Comparison of ENCODE assay signal across 13 cellular contexts in the genomic region with DNA sequence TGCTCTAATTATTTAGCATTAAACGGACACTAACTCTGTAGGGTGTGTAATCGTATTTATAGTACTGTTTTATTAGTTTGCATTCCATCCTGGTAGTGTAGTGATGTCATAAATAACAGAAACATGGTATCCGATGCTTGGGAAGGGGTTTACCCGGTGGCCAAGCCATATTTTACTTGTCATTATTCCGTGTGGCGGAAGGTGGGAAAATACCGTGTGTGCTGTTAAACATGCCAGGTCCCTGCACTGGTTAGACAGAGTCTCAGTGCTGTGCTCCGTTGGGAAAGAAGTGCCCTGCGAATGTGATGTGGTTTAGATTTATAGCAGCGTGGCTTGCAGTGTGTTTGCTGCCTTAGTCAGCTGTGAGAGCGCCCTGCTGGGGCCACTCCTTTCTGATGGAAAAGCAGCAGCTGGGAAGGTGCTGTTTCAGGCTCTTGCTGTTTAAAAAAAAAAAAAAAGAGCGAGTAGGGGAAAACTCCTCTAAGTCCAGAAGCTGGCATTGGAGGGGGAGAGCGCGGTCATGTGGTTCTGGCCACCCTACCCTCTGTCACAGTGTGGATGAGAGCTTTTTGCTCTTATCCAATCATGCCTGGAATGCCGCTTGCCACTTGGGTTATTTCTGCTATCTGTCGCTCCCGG.
DNase-seq lines count a peak whose midpoint lies in the region; ATAC-seq, FAIRE-seq and TF ChIP-seq lines count a peak whose summit lies in the region.
"Had no signal": no experiment of that assay in that cellular context is flagged by ENCODE, and none has a peak within 500 bp of the region (broad histone marks: within the 10 kb centered on the region; RNA-seq: fewer than 3 reads in every experiment).

No MANE protein-coding gene starts in this region.

- peaks cover 11 to 34% of the 10 kb centered on the region in 2 donors for H3K4me1 ChIP-seq in kidney (ENCODE audit: control insufficient read depth in 1 of 2, insufficient read depth in 1 of 2, low read depth in 1 of 2, low read length in 2 of 2)

- no peak for FAIRE-seq in kidney (lab: Jason Lieb, UNC)

- DNase-seq in astrocyte of the spinal cord (ENCODE audit: low read depth, low spot score) (peak; percentile 75), kidney (no peak), skeletal muscle cell (ENCODE audit: low read depth) (peak; percentile 45)
- no peak for DNase-seq in activated CD4-positive, alpha-beta T cell treated with anti-CD3 and anti-CD28 coated beads, Interleukin-2, amount 50 U/mL, for 48 hours
- DNase-seq in stimulated activated CD4-positive, alpha-beta T cell treated with anti-CD3 and anti-CD28 coated beads, Interleukin-2, amount 100 ng/mL, for 24 hours: no peak
- DNase-seq in activated CD4-positive, alpha-beta T cell treated with anti-CD3 and anti-CD28 coated beads for 48 hours: no peak
- DNase-seq: activated CD8-positive, alpha-beta memory T cell treated with anti-CD3 and anti-CD28 coated beads for 24 hours; activated naive CD8-positive, alpha-beta T cell treated with anti-CD3 and anti-CD28 coated beads for 36 hours; NCI-H1092; occipital lobe had no signal

- TF ChIP-seq RAD21 in Ishikawa (IDR thresholded peaks at IDR 0.05; ENCODE audit: low read depth): no peak

- H3K36me3 ChIP-seq in kidney (ENCODE audit: control insufficient read depth in 1 of 2, insufficient read depth in 2 of 2, low read length in 2 of 2): peaks cover 0 to 11% of the 10 kb centered on the region in 2 donors
- H3K36me3 ChIP-seq: thoracic aorta had no signal

- TF ChIP-seq CTCF in astrocyte of the spinal cord (IDR thresholded peaks at IDR 0.05; ENCODE audit: low read depth, low read length) (no peak), kidney (IDR thresholded peaks at IDR 0.05; ENCODE audit: borderline replicate concordance, extremely low read depth, insufficient read depth) (no peak)

- H3K27ac ChIP-seq in kidney (ENCODE audit: low read depth in 2 of 2, low read length in 2 of 2): peak overlapping the region; percentile 18 to 26
- H3K27ac ChIP-seq: thoracic aorta had no signal

- no peak for TF ChIP-seq EP300 in Ishikawa (IDR thresholded peaks at IDR 0.05; ENCODE audit: borderline replicate concordance)

- no peak overlapping the region for H3K9ac ChIP-seq in kidney (ENCODE audit: low read length in 2 of 2)

- no peaks in the 10 kb centered on the region for H3K9me3 ChIP-seq in kidney (ENCODE audit: control insufficient read depth in 1 of 2, low read length in 2 of 2)
- H3K9me3 ChIP-seq: thoracic aorta had no signal

- H3K4me3 ChIP-seq in astrocyte of the spinal cord (ENCODE audit: low read depth, low read length) (peak overlapping the region; percentile 7), kidney (ENCODE audit: low read length in 2 of 2) (no peak overlapping the region), skeletal muscle cell (ENCODE audit: low read depth, low read length) (peak overlapping the region; percentile 44)
- H3K4me3 ChIP-seq: thoracic aorta had no signal

- in situ Hi-C loops in astrocyte of the spinal cord (cut with HindIII; ENCODE audit: low sequenced_read_pairs): no loop called here

- ATAC-seq in activated CD4-positive, CD25-positive, alpha-beta regulatory T cell treated with anti-CD3 and anti-CD28 coated beads, Interleukin-2, amount 50 U/mL, for 24 hours: no peak

- intact Hi-C loops in kidney (cut with DNase I): no loop called here

TF ChIP-seq in Ishikawa, 13 proteins besides CTCF, POLR2A, EP300 and RAD21:
- TF ChIP-seq ZBTB7A (IDR thresholded peaks at IDR 0.05; ENCODE audit: low read depth) (no peak), TEAD4 (IDR thresholded peaks at IDR 0.05) (peak; percentile 18; the same call in 1 of the 2 replicates), MAX (IDR thresholded peaks at IDR 0.05) (peak; percentile 40; the same call in 1 of the 2 replicates)
TF ChIP-seq in Ishikawa: peak in this region for 2.

Comparison
In these comparisons a context has a peak if more than half of its experiments do, and no peak if none do; other contexts are left out.
1. DNase-seq: peak in astrocyte of the spinal cord (single experiment) and skeletal muscle cell (single experiment); none in kidney (single experiment), activated CD4-positive, alpha-beta T cell treated with anti-CD3 and anti-CD28 coated beads, Interleukin-2, amount 50 U/mL, for 48 hours (0 of 2), stimulated activated CD4-positive, alpha-beta T cell treated with anti-CD3 and anti-CD28 coated beads, Interleukin-2, amount 100 ng/mL, for 24 hours (0 of 2) and activated CD4-positive, alpha-beta T cell treated with anti-CD3 and anti-CD28 coated beads for 48 hours (single experiment).
2. H3K4me3 ChIP-seq: peak in astrocyte of the spinal cord (single experiment) and skeletal muscle cell (single experiment); none in kidney (0 of 2).